18 cellular contexts compared by ENCODE assay signal in genomic region chr4:1763070-1763549, GRCh38. TPM values are rescaled to one million over a fixed set of nuclear protein-coding genes. Genes with fewer than 3 reads are reported as not detected.
A peak's percentile ranks its signal among the peaks of the same experiment; 100 is the strongest.
DNase-seq lines count a peak whose midpoint lies in the region; ATAC-seq and TF ChIP-seq lines count a peak whose summit lies in the region.
"Had no signal": no experiment of that assay in that cellular context is flagged by ENCODE, and none has a peak within 500 bp of the region (broad histone marks: within the 10 kb centered on the region; RNA-seq: fewer than 3 reads in every experiment).

No MANE protein-coding gene starts in this region.

- no peaks in the 10 kb centered on the region for H3K9me3 ChIP-seq in PC-3 (ENCODE audit: low read length)
- H3K9me3 ChIP-seq in lower lobe of right lung: no peaks in the 10 kb centered on the region
- H3K9me3 ChIP-seq in skeletal muscle satellite cell (replicated peaks; ENCODE audit: low read length): no peaks in the 10 kb centered on the region
- H3K9me3 ChIP-seq: adrenal gland, Caco-2 had no signal

- no peaks in the 10 kb centered on the region for H3K36me3 Mint-ChIP-seq in GM23338 (ENCODE audit: low read depth)
- H3K36me3 Mint-ChIP-seq in activated CD4-positive, alpha-beta T cell treated with anti-CD3 and anti-CD28 coated beads, Interleukin-2, amount 10 ng/mL, durations not matched to agents 7 days and 5 days (ENCODE audit: low read depth): no peaks in the 10 kb centered on the region

- peaks cover 7% of the 10 kb centered on the region for H3K4me1 Mint-ChIP-seq in GM23338
- H3K4me1 Mint-ChIP-seq in activated CD4-positive, alpha-beta T cell treated with anti-CD3 and anti-CD28 coated beads, Interleukin-2, amount 10 ng/mL, durations not matched to agents 7 days and 5 days: no peaks in the 10 kb centered on the region

- H2AFZ ChIP-seq in GM23338 (0 out of 2 replicates have a peak overlapping the region, but pooled peaks have one; percentile 47), PC-3 (ENCODE audit: low read length) (peak overlapping the region; percentile 53; the same call in 1 of the 2 replicates)

- H3K4me1 ChIP-seq in GM23338 (ENCODE audit: insufficient read depth) (peaks cover 18% of the 10 kb centered on the region), PC-3 (ENCODE audit: insufficient read depth, low read length) (no peaks in the 10 kb centered on the region), lower lobe of right lung (peaks cover 31% of the 10 kb centered on the region), skeletal muscle satellite cell (ENCODE audit: control insufficient read depth, insufficient read depth, low read length) (peaks cover 10% of the 10 kb centered on the region)

- H3K36me3 ChIP-seq in GM23338 (ENCODE audit: insufficient read depth): no peaks in the 10 kb centered on the region
- H3K36me3 ChIP-seq in PC-3 (ENCODE audit: low read depth, low read length): no peaks in the 10 kb centered on the region
- no peaks in the 10 kb centered on the region for H3K36me3 ChIP-seq in lower lobe of right lung
- no peaks in the 10 kb centered on the region for H3K36me3 ChIP-seq in skeletal muscle satellite cell (ENCODE audit: insufficient read depth, low read length)
- H3K36me3 ChIP-seq: adrenal gland had no signal

- H3K9ac ChIP-seq in PC-3 (ENCODE audit: low read length): no peak overlapping the region
- no peak overlapping the region for H3K9ac ChIP-seq in skeletal muscle satellite cell (ENCODE audit: low read depth, low read length)

- H3F3A ChIP-seq in GM23338 (replicated peaks; ENCODE audit: low read depth) (no peaks in the 10 kb centered on the region), PC-3 (ENCODE audit: low read length, unreplicated experiment) (no peaks in the 10 kb centered on the region)

- no peaks in the 10 kb centered on the region for H3K27me3 ChIP-seq in GM23338 (ENCODE audit: insufficient read depth)
- H3K27me3 ChIP-seq in PC-3 (ENCODE audit: low read length): no peaks in the 10 kb centered on the region
- peaks cover 15% of the 10 kb centered on the region for H3K27me3 ChIP-seq in lower lobe of right lung (ENCODE audit: low read depth)
- no peaks in the 10 kb centered on the region for H3K27me3 ChIP-seq in skeletal muscle satellite cell (ENCODE audit: control insufficient read depth, insufficient read depth, low read length)
- H3K27me3 ChIP-seq: adrenal gland had no signal

- POLR2A ChIA-PET in PC-3 (lab: Charles Lee; ENCODE audit: unreplicated experiment): no interaction called here
- POLR2A ChIA-PET in activated CD4-positive, alpha-beta T cell treated with anti-CD3 and anti-CD28 coated beads, Interleukin-2, amount 10 ng/mL, durations not matched to agents 7 days and 5 days (lab: Charles Lee): no interaction called here

- H3K79me2 ChIP-seq in GM23338 (replicated peaks; ENCODE audit: insufficient read depth) (no peaks in the 10 kb centered on the region), PC-3 (ENCODE audit: low read length) (no peaks in the 10 kb centered on the region)

- H3K27me3 Mint-ChIP-seq in GM23338 (ENCODE audit: insufficient read depth, low read depth, poor library complexity): peaks cover 16% of the 10 kb centered on the region
- H3K27me3 Mint-ChIP-seq in activated CD4-positive, alpha-beta T cell treated with anti-CD3 and anti-CD28 coated beads, Interleukin-2, amount 10 ng/mL, durations not matched to agents 7 days and 5 days: peaks cover 19% of the 10 kb centered on the region

- CTCF ChIA-PET in PC-3 (lab: Charles Lee): no interaction called here
- CTCF ChIA-PET in activated CD4-positive, alpha-beta T cell treated with anti-CD3 and anti-CD28 coated beads, Interleukin-2, amount 10 ng/mL, durations not matched to agents 7 days and 5 days (lab: Charles Lee): interaction anchor here (1.5 kb wide), 1 partner anchor 11 kb away, joined by 4 read pairs; no protein-coding TSS in a partner anchor

- H3K27ac ChIP-seq in GM23338 (ENCODE audit: low read depth) (no peak overlapping the region), PC-3 (ENCODE audit: low read length) (no peak overlapping the region), lower lobe of right lung (no peak overlapping the region)
- H3K27ac ChIP-seq: adrenal gland had no signal

- TF ChIP-seq CTCF in GM23338 (conservative IDR thresholded peaks at IDR 0.05; ENCODE audit: low read depth in 2 of 2) (no peak), PC-3 (conservative IDR thresholded peaks at IDR 0.05; ENCODE audit: low read depth, low read length) (no peak), lower lobe of right lung (IDR thresholded peaks at IDR 0.05) (no peak)

- intact Hi-C loops in PC-3 (cut with micrococcal nuclease) (no loop called here), lower lobe of right lung (cut with DNase I) (no loop called here)

- no peaks in the 10 kb centered on the region for H4K20me1 ChIP-seq in GM23338 (replicated peaks; ENCODE audit: insufficient read depth)
- no peaks in the 10 kb centered on the region for H4K20me1 ChIP-seq in PC-3 (ENCODE audit: low read length)

- H3K4me3 Mint-ChIP-seq in GM23338: no peak overlapping the region
- H3K4me3 Mint-ChIP-seq in activated CD4-positive, alpha-beta T cell treated with anti-CD3 and anti-CD28 coated beads, Interleukin-2, amount 10 ng/mL, durations not matched to agents 7 days and 5 days: no peak overlapping the region
- H3K4me3 Mint-ChIP-seq: neural crest cell had no signal

- no peaks in the 10 kb centered on the region; the same call in 2 of the 3 replicates for H3K9me3 Mint-ChIP-seq in GM23338
- H3K9me3 Mint-ChIP-seq in activated CD4-positive, alpha-beta T cell treated with anti-CD3 and anti-CD28 coated beads, Interleukin-2, amount 10 ng/mL, durations not matched to agents 7 days and 5 days: no peaks in the 10 kb centered on the region
- H3K9me3 Mint-ChIP-seq: neural crest cell had no signal

- H3K27ac Mint-ChIP-seq in GM23338: no peak overlapping the region
- H3K27ac Mint-ChIP-seq in activated CD4-positive, alpha-beta T cell treated with anti-CD3 and anti-CD28 coated beads, Interleukin-2, amount 10 ng/mL, durations not matched to agents 7 days and 5 days: no peak overlapping the region

- ATAC-seq in GM23338 (peak; percentile 4), PC-3 (no peak), lower lobe of right lung (no peak), HG03354 (IDR thresholded peaks at IDR 0.05; ENCODE audit: poor library complexity, severe bottlenecking, unreplicated experiment) (no peak)
- ATAC-seq: stimulated activated naive CD8-positive, alpha-beta T cell treated with anti-CD3 and anti-CD28 coated beads, Interleukin-15, Interleukin-2, amounts not matched to agents 100 U/mL and 50 U/mL, for 24 hours had no signal

- H3K4me3 ChIP-seq in GM23338 (no peak overlapping the region), PC-3 (ENCODE audit: low read length) (0 out of 2 replicates have a peak overlapping the region, but pooled peaks have one; percentile 42), lower lobe of right lung (peak overlapping the region; percentile 36), skeletal muscle satellite cell (ENCODE audit: low read length) (peak overlapping the region; percentile 45)

- H3K4me2 ChIP-seq in GM23338 (no peak overlapping the region), PC-3 (ENCODE audit: low read length) (peak overlapping the region; percentile 44; the same call in 1 of the 2 replicates), skeletal muscle satellite cell (ENCODE audit: low read length) (peak overlapping the region; percentile 79)

- DNase-seq in GM23338 (ENCODE audit: low spot score) (peak; percentile 65), PC-3 (no peak), lower lobe of right lung (no peak)
- no peak for DNase-seq in activated CD4-positive, alpha-beta T cell treated with anti-CD3 and anti-CD28 coated beads, Interleukin-2, amount 10 ng/mL, durations not matched to agents 7 days and 5 days
- no peak for DNase-seq in activated CD4-positive, alpha-beta T cell treated with anti-CD3 and anti-CD28 coated beads for 48 hours
- no peak for DNase-seq in activated CD8-positive, alpha-beta memory T cell treated with anti-CD3 and anti-CD28 coated beads, Interleukin-2, amount 50 U/mL, for 4 hours
- DNase-seq: activated CD4-positive, alpha-beta T cell treated with anti-CD3 and anti-CD28 coated beads for 1 hour; activated effector memory CD4-positive, alpha-beta T cell treated with Interleukin-2 at 50 U/mL for 16 hours; Caco-2; central memory CD4-positive, alpha-beta T cell; effector CD8-positive, alpha-beta T cell; NCI-H1105 treated with DMSO at 0.1 percent for 48 hours; stimulated activated naive CD8-positive, alpha-beta T cell treated with anti-CD3 and anti-CD28 coated beads, Interleukin-15, Interleukin-2, amounts not matched to agents 100 U/mL and 50 U/mL, for 24 hours had no signal

- no peaks in the 10 kb centered on the region for H3K9me2 ChIP-seq in GM23338 (ENCODE audit: insufficient read depth)
- no peaks in the 10 kb centered on the region for H3K9me2 ChIP-seq in PC-3 (replicated peaks; ENCODE audit: low read length)

- no TSS peak for BruUV-seq in PC-3 (replicated peaks; lab: Mats Ljungman, UMichigan)

RNA-seq across cellular contexts. Expression of gene FGFR3, which starts 30.0 kb away (rescaled TPM):
- 14.8 and 17.4 TPM in 2 replicates for total RNA-seq in GM23338 (2014; rRNA removed; shearing (Covaris generic))
- polyA plus RNA-seq in GM23338 (2016; fragmentation: Nextera tagmentation; extraction: Ambion mirVana): 3.6 and 4.2 TPM in 2 replicates
- total RNA-seq in PC-3 (2014; rRNA removed) (0.11 and 0.86 TPM in 2 replicates), lower lobe of right lung (34.2 TPM)
- total RNA-seq in skeletal muscle satellite cell (2012; rRNA removed): 0.25 and 0.44 TPM in 2 replicates
- total RNA-seq in activated CD4-positive, alpha-beta T cell treated with anti-CD3 and anti-CD28 coated beads, Interleukin-2, amount 10 ng/mL, durations not matched to agents 7 days and 5 days: under 1 TPM; 0.25 to 0.27 TPM
- total RNA-seq: RPMI7951 had no signal

RNA-seq across cellular contexts. Expression of gene TACC3, which starts 41.8 kb away (rescaled TPM):
- 120 and 136 TPM in 2 replicates for total RNA-seq in GM23338 (2014; rRNA removed; shearing (Covaris generic))
- 120 and 129 TPM in 2 replicates for polyA plus RNA-seq in GM23338 (2016; fragmentation: Nextera tagmentation; extraction: Ambion mirVana)
- total RNA-seq in PC-3 (2014; rRNA removed) (32.0 and 74.5 TPM in 2 replicates), lower lobe of right lung (19.3 TPM)
- 14.7 and 18.3 TPM in 2 replicates for total RNA-seq in skeletal muscle satellite cell (2012; rRNA removed)
- 100 to 1,000 TPM; 301 to 305 TPM for total RNA-seq in activated CD4-positive, alpha-beta T cell treated with anti-CD3 and anti-CD28 coated beads, Interleukin-2, amount 10 ng/mL, durations not matched to agents 7 days and 5 days

RNA-seq across cellular contexts. Expression of gene TMEM129, which starts 42.0 kb away (rescaled TPM):
- total RNA-seq in GM23338 (2014; rRNA removed; shearing (Covaris generic)): 45.1 and 64.4 TPM in 2 replicates
- polyA plus RNA-seq in GM23338 (2016; fragmentation: Nextera tagmentation; extraction: Ambion mirVana): 16.2 and 16.4 TPM in 2 replicates
- total RNA-seq in PC-3 (2014; rRNA removed) (28.6 and 47.7 TPM in 2 replicates), lower lobe of right lung (30.9 TPM)
- total RNA-seq in skeletal muscle satellite cell (2012; rRNA removed): 16.2 and 31.0 TPM in 2 replicates
- total RNA-seq in activated CD4-positive, alpha-beta T cell treated with anti-CD3 and anti-CD28 coated beads, Interleukin-2, amount 10 ng/mL, durations not matched to agents 7 days and 5 days: 10 to 100 TPM; 20.9 to 22.3 TPM

RNA-seq across cellular contexts. Expression of gene SLBP, which starts 51.0 kb away (rescaled TPM):
- 54.4 and 68.3 TPM in 2 replicates for total RNA-seq in GM23338 (2014; rRNA removed; shearing (Covaris generic))
- 58.6 and 62.5 TPM in 2 replicates for polyA plus RNA-seq in GM23338 (2016; fragmentation: Nextera tagmentation; extraction: Ambion mirVana)
- total RNA-seq in PC-3 (2014; rRNA removed) (98.3 and 109 TPM in 2 replicates), lower lobe of right lung (31.6 TPM)
- total RNA-seq in skeletal muscle satellite cell (2012; rRNA removed): 50.4 and 72.7 TPM in 2 replicates
- 100 to 1,000 TPM; 116 to 137 TPM for total RNA-seq in activated CD4-positive, alpha-beta T cell treated with anti-CD3 and anti-CD28 coated beads, Interleukin-2, amount 10 ng/mL, durations not matched to agents 7 days and 5 days
